In the genomic region with DNA sequence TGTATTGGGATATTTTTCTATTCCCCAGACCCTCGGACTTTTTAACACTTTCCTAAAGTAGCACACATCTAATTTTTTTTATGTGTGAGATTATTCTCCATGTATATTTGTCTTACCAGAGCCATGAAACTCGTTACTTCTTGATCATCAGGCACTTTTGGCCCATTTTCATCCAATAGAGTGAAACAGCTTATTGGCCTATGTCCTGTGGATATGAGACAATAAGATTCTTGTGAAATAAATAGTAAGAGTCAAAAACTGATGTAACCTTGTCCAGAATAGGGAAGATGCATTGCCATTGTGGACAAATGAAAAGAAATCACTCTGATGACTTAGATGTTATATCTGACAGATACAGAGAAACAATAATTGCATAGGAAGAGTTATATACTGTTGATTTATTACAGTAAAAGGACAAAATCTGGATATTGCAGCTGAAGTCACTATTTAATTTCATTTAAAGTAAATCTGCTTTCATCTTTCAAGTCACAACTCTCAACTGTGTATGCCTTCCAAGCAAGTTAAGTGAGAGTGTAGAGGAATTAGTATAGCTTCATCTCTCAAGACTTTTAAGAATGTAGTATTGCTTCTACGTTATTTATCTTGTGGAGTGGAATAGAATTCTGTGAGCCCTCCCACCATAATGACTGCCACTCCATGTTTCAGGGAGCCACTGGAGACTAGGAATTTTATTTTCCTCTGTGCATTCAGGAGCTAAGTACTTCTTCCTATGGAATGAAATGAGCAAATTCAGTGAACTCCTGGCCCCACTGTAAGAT, we compare ENCODE assay signal across 21 cellular contexts.
"Had no signal": no experiment of that assay in that cellular context is flagged by ENCODE, and none has a peak within 500 bp of the region (broad histone marks: within the 10 kb centered on the region; RNA-seq: fewer than 3 reads in every experiment).

No MANE protein-coding gene starts in this region.

- ATAC-seq: activated CD4-positive, CD25-positive, alpha-beta regulatory T cell treated with anti-CD3 and anti-CD28 coated beads, Interleukin-2, amount 50 U/mL, for 24 hours; activated CD8-positive, alpha-beta T cell treated with anti-CD3 and anti-CD28 coated beads for 36 hours; activated T-cell treated with anti-CD3 and anti-CD28 coated beads, Interleukin-2, amount 50 U/mL, for 72 hours had no signal

- H3K27ac Mint-ChIP-seq: activated CD8-positive, alpha-beta T cell treated with anti-CD3 and anti-CD28 coated beads for 36 hours; activated naive CD4-positive, alpha-beta T cell treated with anti-CD3 and anti-CD28 coated beads, Interleukin-2, amount 10 ng/mL, durations not matched to agents 7 days and 5 days; activated naive CD8-positive, alpha-beta T cell treated with anti-CD3 and anti-CD28 coated beads for 36 hours; activated T-cell treated with anti-CD3 and anti-CD28 coated beads, Interleukin-2, amount 50 U/mL, for 72 hours; activated T-helper 2 cell treated with anti-CD3 and anti-CD28 coated beads, Interferon-gamma antibody, Interleukin-2, Interleukin-4, amounts not matched to agents 10 μg/mL and 5 μg/mL and 100 μg/mL, durations not matched to agents 14 hours and 24 hours and 36 hours; T-helper 1 cell treated with Interleukin-12 subunit alpha and Interleukin-12 subunit beta and Interleukin-4 antibody, amounts not matched to agents 30 μg/mL and 1 μg/mL, for 36 hours had no signal

- H3K27ac ChIP-seq: breast epithelium had no signal

- H3K9me3 ChIP-seq: breast epithelium, SJCRH30 had no signal

- H3K27me3 ChIP-seq: breast epithelium, SJCRH30 had no signal

- H3K36me3 Mint-ChIP-seq: activated naive CD4-positive, alpha-beta T cell treated with anti-CD3 and anti-CD28 coated beads, Interleukin-2, amount 10 ng/mL, durations not matched to agents 7 days and 5 days; activated naive CD8-positive, alpha-beta T cell treated with anti-CD3 and anti-CD28 coated beads for 36 hours had no signal

- DNase-seq: activated CD4-positive, alpha-beta T cell treated with anti-CD3 and anti-CD28 coated beads for 4 hours; activated CD8-positive, alpha-beta memory T cell treated with anti-CD3 and anti-CD28 coated beads, Interleukin-2, amount 50 U/mL, for 4 hours; activated CD8-positive, alpha-beta T cell treated with anti-CD3 and anti-CD28 coated beads for 36 hours; activated gamma-delta T cell treated with Interleukin-2 at 50 U/mL for 16 hours; activated naive CD4-positive, alpha-beta T cell treated with anti-CD3 and anti-CD28 coated beads, Interleukin-2, amount 10 ng/mL, durations not matched to agents 7 days and 5 days; activated naive CD8-positive, alpha-beta T cell treated with anti-CD3 and anti-CD28 coated beads for 36 hours; activated T-cell treated with anti-CD3 and anti-CD28 coated beads, Interleukin-2, amount 50 U/mL, for 72 hours; caudate nucleus; Kasumi-1; KBM-7; NCI-H2029; NCI-H2107; NCI-H2171 treated with DMSO at 0.1 percent for 48 hours; NCI-H226; NCI-H526 treated with DMSO at 0.1 percent for 48 hours; NCI-H82; SJCRH30 had no signal

- H3K36me3 ChIP-seq: breast epithelium, SJCRH30 had no signal

- H3K4me3 Mint-ChIP-seq: activated CD8-positive, alpha-beta T cell treated with anti-CD3 and anti-CD28 coated beads for 36 hours; activated naive CD4-positive, alpha-beta T cell treated with anti-CD3 and anti-CD28 coated beads, Interleukin-2, amount 10 ng/mL, durations not matched to agents 7 days and 5 days; activated naive CD8-positive, alpha-beta T cell treated with anti-CD3 and anti-CD28 coated beads for 36 hours; activated T-cell treated with anti-CD3 and anti-CD28 coated beads, Interleukin-2, amount 50 U/mL, for 72 hours; T-helper 1 cell treated with Interleukin-12 subunit alpha and Interleukin-12 subunit beta and Interleukin-4 antibody, amounts not matched to agents 30 μg/mL and 1 μg/mL, for 36 hours had no signal

- H3K4me1 ChIP-seq: breast epithelium had no signal

- H3K4me1 Mint-ChIP-seq: activated naive CD4-positive, alpha-beta T cell treated with anti-CD3 and anti-CD28 coated beads, Interleukin-2, amount 10 ng/mL, durations not matched to agents 7 days and 5 days; activated naive CD8-positive, alpha-beta T cell treated with anti-CD3 and anti-CD28 coated beads for 36 hours had no signal

- H3K9me3 Mint-ChIP-seq: activated CD8-positive, alpha-beta T cell treated with anti-CD3 and anti-CD28 coated beads for 36 hours; activated naive CD4-positive, alpha-beta T cell treated with anti-CD3 and anti-CD28 coated beads, Interleukin-2, amount 10 ng/mL, durations not matched to agents 7 days and 5 days; activated naive CD8-positive, alpha-beta T cell treated with anti-CD3 and anti-CD28 coated beads for 36 hours; activated T-cell treated with anti-CD3 and anti-CD28 coated beads, Interleukin-2, amount 50 U/mL, for 72 hours; activated T-helper 2 cell treated with anti-CD3 and anti-CD28 coated beads, Interferon-gamma antibody, Interleukin-2, Interleukin-4, amounts not matched to agents 10 μg/mL and 5 μg/mL and 100 μg/mL, durations not matched to agents 14 hours and 24 hours and 36 hours; T-helper 1 cell treated with Interleukin-12 subunit alpha and Interleukin-12 subunit beta and Interleukin-4 antibody, amounts not matched to agents 30 μg/mL and 1 μg/mL, for 36 hours had no signal

- H3K27me3 Mint-ChIP-seq: activated CD8-positive, alpha-beta T cell treated with anti-CD3 and anti-CD28 coated beads for 36 hours; activated naive CD4-positive, alpha-beta T cell treated with anti-CD3 and anti-CD28 coated beads, Interleukin-2, amount 10 ng/mL, durations not matched to agents 7 days and 5 days had no signal

- H3K4me3 ChIP-seq: breast epithelium, SJCRH30 had no signal
